ENCODE assay signal across 9 cellular contexts in the genomic region with DNA sequence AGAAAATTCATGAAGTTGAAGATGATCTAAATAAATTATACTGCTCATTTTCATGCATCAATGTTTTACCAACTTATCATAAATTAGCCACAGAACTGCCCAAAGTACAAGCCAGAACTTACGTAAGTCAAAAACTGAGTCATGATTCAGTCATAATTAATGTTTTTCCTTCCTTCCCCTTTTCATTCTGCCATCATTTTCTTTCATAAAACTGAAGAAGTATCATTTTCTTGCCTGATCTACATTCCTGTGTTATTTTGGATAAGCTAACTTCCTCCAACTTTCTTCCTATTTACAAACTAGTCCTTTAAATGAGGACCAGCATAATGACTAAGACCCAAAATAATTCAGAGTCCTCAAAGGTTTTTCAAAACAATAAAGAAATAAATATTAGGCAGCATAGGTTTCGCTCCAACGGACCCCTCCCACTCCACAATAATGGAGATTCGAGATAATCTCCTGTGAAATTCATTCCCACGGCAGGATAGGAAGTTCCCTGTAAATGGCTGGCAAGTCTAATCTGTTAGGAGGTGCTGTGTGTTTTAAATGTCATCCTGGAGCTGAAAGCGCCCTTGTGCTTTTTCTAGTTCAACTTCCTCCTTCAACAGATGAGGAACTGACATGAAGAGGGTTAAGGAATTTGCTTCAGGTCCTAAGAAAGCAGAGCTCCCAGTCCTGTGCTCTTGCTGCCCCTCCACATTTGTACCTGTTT.
DNase-seq lines count a peak whose midpoint lies in the region; ATAC-seq and TF ChIP-seq lines count a peak whose summit lies in the region.
"Had no signal": no experiment of that assay in that cellular context is flagged by ENCODE, and none has a peak within 500 bp of the region (broad histone marks: within the 10 kb centered on the region; RNA-seq: fewer than 3 reads in every experiment).

No MANE protein-coding gene starts in this region.

- no peak for ATAC-seq in stimulated activated naive CD8-positive, alpha-beta T cell treated with anti-CD3 and anti-CD28 coated beads, Interleukin-15, Interleukin-2, amounts not matched to agents 100 U/mL and 50 U/mL, for 24 hours
- no peak for ATAC-seq in stimulated activated naive CD8-positive, alpha-beta T cell treated with anti-CD3 and anti-CD28 coated beads, Interleukin-15, amount 100 ng/mL, for 72 hours

- no peaks in the 10 kb centered on the region for H3K36me3 ChIP-seq in adrenal gland (replicated peaks in 1 of 2)
- H3K36me3 ChIP-seq in right atrium auricular region = no peaks in the 10 kb centered on the region
- H3K36me3 ChIP-seq in thyroid gland = no peaks in the 10 kb centered on the region
- H3K36me3 ChIP-seq in CD8-positive, alpha-beta memory T cell (ENCODE audit: insufficient read depth, low read length) = no peaks in the 10 kb centered on the region

- no peaks in the 10 kb centered on the region for H3K4me1 Mint-ChIP-seq in stimulated activated naive CD8-positive, alpha-beta T cell treated with anti-CD3 and anti-CD28 coated beads, Interleukin-15, amount 100 ng/mL, for 72 hours
- H3K4me1 Mint-ChIP-seq in CD8-positive, alpha-beta memory T cell = no peaks in the 10 kb centered on the region

- CTCF ChIA-PET in CD8-positive, alpha-beta memory T cell (lab: Charles Lee) = no interaction called here

- POLR2A ChIA-PET in CD8-positive, alpha-beta memory T cell (lab: Charles Lee) = no interaction called here

- H3K9me3 Mint-ChIP-seq in stimulated activated naive CD8-positive, alpha-beta T cell treated with anti-CD3 and anti-CD28 coated beads, Interleukin-15, amount 100 ng/mL, for 72 hours = no peaks in the 10 kb centered on the region
- H3K9me3 Mint-ChIP-seq in CD8-positive, alpha-beta memory T cell = peaks cover 0 to 3% (median 2%) of the 10 kb centered on the region in 5 donors
- H3K9me3 Mint-ChIP-seq: T-helper 2 cell treated with Interferon-gamma antibody and Interleukin-4, amounts not matched to agents 5 μg/mL and 100 μg/mL, for 36 hours had no signal

- no peak for TF ChIP-seq CTCF in adrenal gland (IDR thresholded peaks at IDR 0.05)
- TF ChIP-seq CTCF in right atrium auricular region (IDR thresholded peaks at IDR 0.05) = no peak
- TF ChIP-seq CTCF in thyroid gland (IDR thresholded peaks at IDR 0.05) = no peak

- H3K4me1 ChIP-seq in adrenal gland (replicated peaks in 1 of 2) (peaks cover 6 to 16% of the 10 kb centered on the region in 2 donors), right atrium auricular region (peaks cover 0 to 4% of the 10 kb centered on the region in 2 donors), thyroid gland (no peaks in the 10 kb centered on the region)
- H3K4me1 ChIP-seq in CD8-positive, alpha-beta memory T cell (ENCODE audit: insufficient read depth, low read length) = no peaks in the 10 kb centered on the region

- H3K27me3 ChIP-seq in adrenal gland = no peaks in the 10 kb centered on the region
- H3K27me3 ChIP-seq in right atrium auricular region = no peaks in the 10 kb centered on the region
- no peaks in the 10 kb centered on the region for H3K27me3 ChIP-seq in thyroid gland
- no peaks in the 10 kb centered on the region for H3K27me3 ChIP-seq in CD8-positive, alpha-beta memory T cell (ENCODE audit: insufficient read depth, low read length, poor library complexity, severe bottlenecking)

- intact Hi-C loops in adrenal gland (cut with DNase I) (no loop called here), thyroid gland (cut with DNase I) (no loop called here)

- DNase-seq in Kasumi-1 (lab: John Stamatoyannopoulos, UW) (peak; percentile 76 to 82), adrenal gland (peak in 1 of 7 donors; percentile 14), right atrium auricular region (ENCODE audit: low spot score) (no peak), thyroid gland (no peak)
- no peak for DNase-seq in stimulated activated naive CD8-positive, alpha-beta T cell treated with anti-CD3 and anti-CD28 coated beads, Interleukin-15, Interleukin-2, amounts not matched to agents 100 U/mL and 50 U/mL, for 24 hours
- DNase-seq in stimulated activated naive CD8-positive, alpha-beta T cell treated with anti-CD3 and anti-CD28 coated beads, Interleukin-15, amount 100 ng/mL, for 72 hours = no peak
- DNase-seq in CD8-positive, alpha-beta memory T cell = no peak
- DNase-seq: NCI-H1092 had no signal

- H3K9me3 ChIP-seq in adrenal gland (replicated peaks in 1 of 3) = no peaks in the 10 kb centered on the region
- no peaks in the 10 kb centered on the region for H3K9me3 ChIP-seq in right atrium auricular region
- H3K9me3 ChIP-seq in thyroid gland = no peaks in the 10 kb centered on the region
- no peaks in the 10 kb centered on the region for H3K9me3 ChIP-seq in CD8-positive, alpha-beta memory T cell (ENCODE audit: low read length)

- H3K4me3 Mint-ChIP-seq in stimulated activated naive CD8-positive, alpha-beta T cell treated with anti-CD3 and anti-CD28 coated beads, Interleukin-15, amount 100 ng/mL, for 72 hours = no peak overlapping the region
- no peak overlapping the region for H3K4me3 Mint-ChIP-seq in CD8-positive, alpha-beta memory T cell
- H3K4me3 Mint-ChIP-seq: T-helper 2 cell treated with Interferon-gamma antibody and Interleukin-4, amounts not matched to agents 5 μg/mL and 100 μg/mL, for 36 hours had no signal

- H3K36me3 Mint-ChIP-seq in CD8-positive, alpha-beta memory T cell = no peaks in the 10 kb centered on the region

- peaks cover 8% of the 10 kb centered on the region for H3K27me3 Mint-ChIP-seq in stimulated activated naive CD8-positive, alpha-beta T cell treated with anti-CD3 and anti-CD28 coated beads, Interleukin-15, amount 100 ng/mL, for 72 hours
- H3K27me3 Mint-ChIP-seq in CD8-positive, alpha-beta memory T cell = peaks cover 1 to 3% of the 10 kb centered on the region in 2 donors

- H3K27ac ChIP-seq in adrenal gland (peak overlapping the region in 3 of 5 donors; percentile 34 to 70 (median 59)), right atrium auricular region (peak overlapping the region; percentile 46 to 74), thyroid gland (peak overlapping the region in 2 of 3 donors; percentile 0 to 3)
- no peak overlapping the region for H3K27ac ChIP-seq in CD8-positive, alpha-beta memory T cell (ENCODE audit: low read depth, low read length)

- no peak for TF ChIP-seq POLR2A in adrenal gland (IDR thresholded peaks at IDR 0.05)
- TF ChIP-seq POLR2A in thyroid gland (IDR thresholded peaks at IDR 0.05) = no peak

- H3K27ac Mint-ChIP-seq in stimulated activated naive CD8-positive, alpha-beta T cell treated with anti-CD3 and anti-CD28 coated beads, Interleukin-15, amount 100 ng/mL, for 72 hours = no peak overlapping the region
- no peak overlapping the region for H3K27ac Mint-ChIP-seq in CD8-positive, alpha-beta memory T cell
- H3K27ac Mint-ChIP-seq: T-helper 2 cell treated with Interferon-gamma antibody and Interleukin-4, amounts not matched to agents 5 μg/mL and 100 μg/mL, for 36 hours had no signal

- WGBS in adrenal gland, 4 donors = 48 to 63% (median 50%) methylated on average over 6 of the region's 6 CpGs
- WGBS in thyroid gland, 2 donors = 56 to 57% methylated on average over 6 of the region's 6 CpGs

- H3K4me3 ChIP-seq in adrenal gland (peak overlapping the region in 1 of 4 donors; percentile 13), right atrium auricular region (no peak overlapping the region), thyroid gland (replicated peaks in 1 of 3) (no peak overlapping the region)
- H3K4me3 ChIP-seq in CD8-positive, alpha-beta memory T cell (ENCODE audit: low read length) = no peak overlapping the region

Comparison
In these comparisons a context has a peak if more than half of its experiments do, and no peak if none do; other contexts are left out.
1. DNase-seq: peak in Kasumi-1 (2 of 2); none in right atrium auricular region (single experiment), thyroid gland (0 of 2), stimulated activated naive CD8-positive, alpha-beta T cell treated with anti-CD3 and anti-CD28 coated beads, Interleukin-15, Interleukin-2, amounts not matched to agents 100 U/mL and 50 U/mL, for 24 hours (single experiment), stimulated activated naive CD8-positive, alpha-beta T cell treated with anti-CD3 and anti-CD28 coated beads, Interleukin-15, amount 100 ng/mL, for 72 hours (0 of 2) and CD8-positive, alpha-beta memory T cell (0 of 5).